8 cellular contexts compared by ENCODE assay signal in genomic region chr9:95462419-95463121, GRCh38. TPM values are rescaled to one million over a fixed set of nuclear protein-coding genes. Genes with fewer than 3 reads are reported as not detected.
DNase-seq lines count a peak whose midpoint lies in the region; ATAC-seq lines count a peak whose summit lies in the region.

No MANE protein-coding gene starts in this region.

- H3K9me3 ChIP-seq in HUES48 (ENCODE audit: control insufficient read depth, insufficient read depth, low read length) (no peaks in the 10 kb centered on the region), SJSA1 (replicated peaks) (no peaks in the 10 kb centered on the region)

- WGBS in urinary bladder = 13% methylated on average over 21 of the region's 21 CpGs

- H3K27ac ChIP-seq in HUES48 (ENCODE audit: low read depth, low read length) (peak overlapping the region; percentile 71), SJSA1 (peak overlapping the region; percentile 67), urinary bladder (ENCODE audit: low read depth) (peak overlapping the region; percentile 33)

- H3K36me3 ChIP-seq in HUES48 (ENCODE audit: control insufficient read depth, insufficient read depth, low read length) (peaks cover 93% of the 10 kb centered on the region), SJSA1 (peaks cover 92% of the 10 kb centered on the region), urinary bladder (ENCODE audit: insufficient read depth) (peaks cover 4% of the 10 kb centered on the region)

- DNase-seq in COLO668 (lab: John Stamatoyannopoulos, UW; ENCODE audit: unreplicated experiment) (peak; percentile 13), SJSA1 (ENCODE audit: low read depth in 1 of 2, low spot score in 2 of 2) (peak; percentile 96), globus pallidus (ENCODE audit: low spot score) (peak; percentile 91), pulmonary artery endothelial cell (ENCODE audit: low read depth, low spot score) (peak; percentile 41)
- DNase-seq in activated naive CD4-positive, alpha-beta T cell (lab: John Stamatoyannopoulos, UW) = peak in 3 of 4 experiments; percentile 12 to 59 (median 52)

- peak overlapping the region; percentile 22; the same call in 1 of the 2 replicates for H3K4me3 ChIP-seq in HUES48 (ENCODE audit: low read depth, low read length)
- no peak overlapping the region for H3K4me3 ChIP-seq in SJSA1
- peak overlapping the region; percentile 8 for H3K4me3 ChIP-seq in urinary bladder (ENCODE audit: low read depth, low read length)

- H3K27me3 ChIP-seq in HUES48 (ENCODE audit: control insufficient read depth, insufficient read depth, low read length) = no peaks in the 10 kb centered on the region
- H3K27me3 ChIP-seq in SJSA1 (replicated peaks) = no peaks in the 10 kb centered on the region

- no peak overlapping the region for H3K9ac ChIP-seq in HUES48 (ENCODE audit: low read depth, low read length)

- ATAC-seq in GM21367 (IDR thresholded peaks at IDR 0.05; ENCODE audit: unreplicated experiment) = peak; percentile 93

- peaks cover 16% of the 10 kb centered on the region for H3K4me1 ChIP-seq in HUES48 (ENCODE audit: control insufficient read depth, insufficient read depth, low read length)
- peaks cover 89% of the 10 kb centered on the region for H3K4me1 ChIP-seq in SJSA1 (replicated peaks)
- H3K4me1 ChIP-seq in urinary bladder (ENCODE audit: insufficient read depth) = no peaks in the 10 kb centered on the region

RNA-seq across cellular contexts. Expression of gene PTCH1, which starts 54.2 kb away (rescaled TPM):
- total RNA-seq in SJSA1 (2014; rRNA removed; shearing (Covaris generic)) = 49.3 and 56.4 TPM in 2 replicates
- total RNA-seq in pulmonary artery endothelial cell (2.1 and 2.4 TPM in 2 replicates), urinary bladder (48.0 TPM)
- polyA plus RNA-seq in urinary bladder = 30.1 TPM

Comparison
In these comparisons a context has a peak if more than half of its experiments do, and no peak if none do; other contexts are left out.
1. DNase-seq: peak in every context shown above with its lines; median percentile 96 in SJSA1; 91 in globus pallidus; 52 in activated naive CD4-positive, alpha-beta T cell; 41 in pulmonary artery endothelial cell; 13 in COLO668.
2. RNA of gene PTCH1, which starts 54.2 kb away (total RNA-seq): 49.3 to 56.4 TPM in SJSA1 and 48.0 TPM in urinary bladder (single experiment); 2.1 to 2.4 TPM in pulmonary artery endothelial cell; every median in the first group is over 10 times any median in the second.
3. Peak in every context shown above with its lines, with median percentiles within 50 percentile points of each other: H3K27ac ChIP-seq.